14 cellular contexts compared by ENCODE assay signal in the genomic region with DNA sequence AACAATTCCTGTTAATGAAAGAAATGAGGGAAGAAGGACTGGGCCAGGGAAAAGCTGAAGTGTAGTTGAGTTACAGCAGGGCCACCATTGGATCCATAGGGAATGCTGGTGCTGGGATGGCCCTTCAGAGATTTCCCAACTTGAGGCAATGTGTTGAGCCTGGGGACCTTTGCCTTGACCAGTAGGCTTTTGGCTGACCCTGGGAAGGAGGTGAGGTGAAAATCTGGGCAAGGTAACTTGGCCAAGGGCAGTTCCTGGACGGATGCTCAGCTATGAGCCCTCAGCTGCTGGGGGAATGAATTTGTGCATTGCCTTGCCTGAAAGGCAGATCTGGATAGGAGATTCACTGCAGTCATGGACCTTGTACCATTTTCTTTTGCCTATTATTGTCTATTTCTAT. TPM values are rescaled to one million over a fixed set of nuclear protein-coding genes. Genes with fewer than 3 reads are reported as not detected.
A peak's percentile ranks its signal among the peaks of the same experiment; 100 is the strongest.
DNase-seq lines count a peak whose midpoint lies in the region; ATAC-seq, FAIRE-seq and TF ChIP-seq lines count a peak whose summit lies in the region.
"Had no signal": no experiment of that assay in that cellular context is flagged by ENCODE, and none has a peak within 500 bp of the region (broad histone marks: within the 10 kb centered on the region; RNA-seq: fewer than 3 reads in every experiment).

No MANE protein-coding gene starts in this region.

- DNase-seq in activated CD4-positive, alpha-beta T cell treated with anti-CD3 and anti-CD28 coated beads, Interleukin-2, amount 10 ng/mL, durations not matched to agents 24 days and 14 days: no peak
- no peak for DNase-seq in activated CD4-positive, alpha-beta T cell treated with anti-CD3 and anti-CD28 coated beads for 1 hour
- no peak for DNase-seq in natural killer cell treated with Interleukin-12 subunit alpha and Interleukin-12 subunit beta and Interleukin-15 and Interleukin-18, amount 100 ng/mL, for 72 hours (ENCODE audit: low spot score)
- DNase-seq in D721Med (ENCODE audit: insufficient read length, low spot score) (no peak), GM13977 (ENCODE audit: low spot score) (no peak), kidney glomerular epithelial cell (lab: John Stamatoyannopoulos, UW) (no peak)
- DNase-seq: erythroblast, NCI-H2171, occipital lobe, upper lobe of right lung had no signal

- peaks cover 3% of the 10 kb centered on the region for H3K36me3 Mint-ChIP-seq in activated CD4-positive, alpha-beta T cell treated with anti-CD3 and anti-CD28 coated beads, Interleukin-2, amount 10 ng/mL, durations not matched to agents 24 days and 14 days (ENCODE audit: low read depth)
- H3K36me3 Mint-ChIP-seq in natural killer cell treated with Interleukin-12 subunit alpha and Interleukin-12 subunit beta and Interleukin-15 and Interleukin-18, amount 100 ng/mL, for 72 hours: peaks cover 21% of the 10 kb centered on the region

- no peaks in the 10 kb centered on the region for H3K9me3 Mint-ChIP-seq in activated CD4-positive, alpha-beta T cell treated with anti-CD3 and anti-CD28 coated beads, Interleukin-2, amount 10 ng/mL, durations not matched to agents 24 days and 14 days
- H3K9me3 Mint-ChIP-seq in natural killer cell treated with Interleukin-12 subunit alpha and Interleukin-12 subunit beta and Interleukin-15 and Interleukin-18, amount 100 ng/mL, for 72 hours: peaks cover 3% of the 10 kb centered on the region

- H3K27me3 Mint-ChIP-seq in activated CD4-positive, alpha-beta T cell treated with anti-CD3 and anti-CD28 coated beads, Interleukin-2, amount 10 ng/mL, durations not matched to agents 24 days and 14 days: peaks cover 10% of the 10 kb centered on the region
- H3K27me3 Mint-ChIP-seq in natural killer cell treated with Interleukin-12 subunit alpha and Interleukin-12 subunit beta and Interleukin-15 and Interleukin-18, amount 100 ng/mL, for 72 hours: no peaks in the 10 kb centered on the region

- no peak for FAIRE-seq in D721Med (lab: Jason Lieb, UNC)
- FAIRE-seq: A204.1, keratinocyte had no signal

- peaks cover 29% of the 10 kb centered on the region for H3K4me1 Mint-ChIP-seq in activated CD4-positive, alpha-beta T cell treated with anti-CD3 and anti-CD28 coated beads, Interleukin-2, amount 10 ng/mL, durations not matched to agents 24 days and 14 days
- peaks cover 54 to 71% of the 10 kb centered on the region in 2 donors for H3K4me1 Mint-ChIP-seq in natural killer cell treated with Interleukin-12 subunit alpha and Interleukin-12 subunit beta and Interleukin-15 and Interleukin-18, amount 100 ng/mL, for 72 hours (ENCODE audit: low read depth in 2 of 2)

- intact Hi-C loops in activated CD4-positive, alpha-beta T cell treated with anti-CD3 and anti-CD28 coated beads, Interleukin-2, amount 10 ng/mL, durations not matched to agents 24 days and 14 days (cut with micrococcal nuclease): no loop called here

- TF ChIP-seq CTCF in D721Med (IDR thresholded peaks at IDR 0.05; ENCODE audit: insufficient read depth, missing control alignments) (no peak), GM13977 (IDR thresholded peaks at IDR 0.05; ENCODE audit: extremely low read depth, insufficient read depth, missing control alignments) (no peak)

- ATAC-seq in GM21786 (IDR thresholded peaks at IDR 0.05; ENCODE audit: unreplicated experiment) (peak; percentile 16), HG03469 (IDR thresholded peaks at IDR 0.05; ENCODE audit: unreplicated experiment) (peak; percentile 13)
- peak in 1 of 2 donors; percentile 37 for ATAC-seq in natural killer cell treated with Interleukin-12 subunit alpha and Interleukin-12 subunit beta and Interleukin-15 and Interleukin-18, amount 100 ng/mL, for 72 hours

- H3K27ac Mint-ChIP-seq in activated CD4-positive, alpha-beta T cell treated with anti-CD3 and anti-CD28 coated beads, Interleukin-2, amount 10 ng/mL, durations not matched to agents 24 days and 14 days: peak overlapping the region; percentile 82
- H3K27ac Mint-ChIP-seq in natural killer cell treated with Interleukin-12 subunit alpha and Interleukin-12 subunit beta and Interleukin-15 and Interleukin-18, amount 100 ng/mL, for 72 hours: peak overlapping the region; percentile 77 to 89

- in situ Hi-C loops in GM13977 (cut with MboI; ENCODE audit: low pct_unique_long_range_greater_than_20kb, low sequenced_read_pairs, unreplicated experiment): no loop called here

- peak overlapping the region; percentile 63 for H3K4me3 Mint-ChIP-seq in activated CD4-positive, alpha-beta T cell treated with anti-CD3 and anti-CD28 coated beads, Interleukin-2, amount 10 ng/mL, durations not matched to agents 24 days and 14 days
- peak overlapping the region; percentile 85 for H3K4me3 Mint-ChIP-seq in natural killer cell treated with Interleukin-12 subunit alpha and Interleukin-12 subunit beta and Interleukin-15 and Interleukin-18, amount 100 ng/mL, for 72 hours

RNA-seq across cellular contexts. Expression of a gene that starts 20.4 kb away (rescaled TPM):
- 36.7 and 45.1 TPM in 2 replicates for total RNA-seq in activated CD4-positive, alpha-beta T cell treated with anti-CD3 and anti-CD28 coated beads, Interleukin-2, amount 10 ng/mL, durations not matched to agents 24 days and 14 days
- 100 to 1,000 TPM; 174 to 219 TPM for total RNA-seq in natural killer cell treated with Interleukin-12 subunit alpha and Interleukin-12 subunit beta and Interleukin-15 and Interleukin-18, amount 100 ng/mL, for 72 hours
